In genomic region chr1:20699558-20699957, GRCh38 we compare ENCODE assay signal across 24 cellular contexts. TPM values are rescaled to one million over a fixed set of nuclear protein-coding genes. Genes with fewer than 3 reads are reported as not detected.
DNase-seq lines count a peak whose midpoint lies in the region; ATAC-seq and TF ChIP-seq lines count a peak whose summit lies in the region.
"Had no signal": no experiment of that assay in that cellular context is flagged by ENCODE, and none has a peak within 500 bp of the region (broad histone marks: within the 10 kb centered on the region; RNA-seq: fewer than 3 reads in every experiment).

No MANE protein-coding gene starts in this region.

- H3K27ac Mint-ChIP-seq in GM23338 = no peak overlapping the region
- H3K27ac Mint-ChIP-seq: activated CD8-positive, alpha-beta T cell treated with anti-CD3 and anti-CD28 coated beads for 36 hours; activated naive CD4-positive, alpha-beta T cell treated with anti-CD3 and anti-CD28 coated beads, Interleukin-2, amount 50 U/mL, for 24 hours; activated T-helper 17 cell treated with anti-CD3 and anti-CD28 coated beads, Interleukin-2, amount 50 U/mL, for 72 hours; T-helper 1 cell treated with Interleukin-12 subunit alpha and Interleukin-12 subunit beta and Interleukin-4 antibody, amounts not matched to agents 30 μg/mL and 1 μg/mL, for 36 hours had no signal

- peaks cover 11% of the 10 kb centered on the region for H3K4me1 Mint-ChIP-seq in GM23338
- H3K4me1 Mint-ChIP-seq: activated T-helper 17 cell treated with anti-CD3 and anti-CD28 coated beads, Interleukin-2, amount 50 U/mL, for 72 hours had no signal

- no peak overlapping the region for H3K4me2 ChIP-seq in GM23338
- H3K4me2 ChIP-seq: SK-N-SH had no signal

- H3K27me3 Mint-ChIP-seq in GM23338 (ENCODE audit: insufficient read depth, low read depth, poor library complexity) = peaks cover 5% of the 10 kb centered on the region
- H3K27me3 Mint-ChIP-seq: activated CD8-positive, alpha-beta T cell treated with anti-CD3 and anti-CD28 coated beads for 36 hours; activated naive CD4-positive, alpha-beta T cell treated with anti-CD3 and anti-CD28 coated beads, Interleukin-2, amount 50 U/mL, for 24 hours had no signal

- no peaks in the 10 kb centered on the region for H3K27me3 ChIP-seq in psoas muscle (ENCODE audit: insufficient read depth in 3 of 3, low read length in 2 of 3)
- H3K27me3 ChIP-seq in GM23338 (ENCODE audit: insufficient read depth) = no peaks in the 10 kb centered on the region
- H3K27me3 ChIP-seq: heart left ventricle, Peyer's patch, tibial artery had no signal

- H3K36me3 ChIP-seq in psoas muscle (ENCODE audit: insufficient read depth in 1 of 2, low read depth in 1 of 2) = no peaks in the 10 kb centered on the region
- no peaks in the 10 kb centered on the region for H3K36me3 ChIP-seq in GM23338 (ENCODE audit: insufficient read depth)
- H3K36me3 ChIP-seq: heart left ventricle, Peyer's patch, tibial artery had no signal

- no peaks in the 10 kb centered on the region for H3K9me2 ChIP-seq in GM23338 (ENCODE audit: insufficient read depth)
- H3K9me2 ChIP-seq: SK-N-SH had no signal

- no peaks in the 10 kb centered on the region for H3K9me3 ChIP-seq in psoas muscle
- H3K9me3 ChIP-seq: heart left ventricle, Peyer's patch, SK-N-SH, tibial artery had no signal

- peaks cover 6% of the 10 kb centered on the region; the same call in 2 of the 3 replicates for H3K36me3 Mint-ChIP-seq in GM23338 (ENCODE audit: low read depth)
- H3K36me3 Mint-ChIP-seq: activated naive CD4-positive, alpha-beta T cell treated with anti-CD3 and anti-CD28 coated beads, Interleukin-2, amount 50 U/mL, for 24 hours had no signal

- 32 to 51% (median 38%) methylated on average over 9 of the region's 9 CpGs for WGBS in psoas muscle, 3 donors

- H2AFZ ChIP-seq in GM23338 = no peak overlapping the region

- peak; percentile 78 for DNase-seq in ELF-1 (ENCODE audit: low read depth, low spot score)
- DNase-seq in NCI-H69 (lab: John Stamatoyannopoulos, UW) = peak; percentile 23
- peak; percentile 58 for DNase-seq in epithelial cell of esophagus (ENCODE audit: low read depth)
- DNase-seq in psoas muscle = peak in 1 of 2 donors; percentile 69
- DNase-seq in mesenteric fat pad (ENCODE audit: low spot score) = no peak
- DNase-seq in GM23338 (ENCODE audit: low spot score) = no peak
- DNase-seq: activated CD4-positive, alpha-beta T cell treated with anti-CD3 and anti-CD28 coated beads for 1 hour; activated CD8-positive, alpha-beta T cell treated with anti-CD3 and anti-CD28 coated beads for 36 hours; amygdala; C1 segment of cervical spinal cord; EL; Karpas-422; mammary epithelial cell; SK-N-SH; stimulated activated CD4-positive, alpha-beta T cell treated with anti-CD3 and anti-CD28 coated beads, Interleukin-1b, Interleukin-23, amount 100 ng/mL, for 48 hours; tibial artery had no signal

- TF ChIP-seq CTCF in epithelial cell of esophagus (IDR thresholded peaks at IDR 0.05; ENCODE audit: insufficient read depth, low read depth, low read length, missing control alignments) = no peak
- TF ChIP-seq CTCF in psoas muscle (IDR thresholded peaks at IDR 0.05) = no peak
- no peak for TF ChIP-seq CTCF in GM23338 (conservative IDR thresholded peaks at IDR 0.05; ENCODE audit: low read depth in 2 of 2)

- intact Hi-C loops in psoas muscle (cut with DNase I) = loop anchor here (5.0 to 10.0 kb wide), 4 partner anchors 33 to 493 kb away; partner anchors contain the start of genes SH2D5 (in 2 of the 2) and HP1BP3 (in 1 of the 2)

- H3K79me2 ChIP-seq in GM23338 (replicated peaks; ENCODE audit: insufficient read depth) = no peaks in the 10 kb centered on the region

- H4K20me1 ChIP-seq in GM23338 (replicated peaks; ENCODE audit: insufficient read depth) = no peaks in the 10 kb centered on the region; the same call in 1 of the 2 replicates

- H3F3A ChIP-seq in GM23338 (replicated peaks; ENCODE audit: low read depth) = 0 out of 2 replicates have a peak, but pooled peaks cover 2% of the 10 kb centered on the region

- no peak overlapping the region for H3K4me3 ChIP-seq in epithelial cell of esophagus (ENCODE audit: low read length)
- no peak overlapping the region for H3K4me3 ChIP-seq in psoas muscle
- no peak overlapping the region for H3K4me3 ChIP-seq in GM23338
- H3K4me3 ChIP-seq: heart left ventricle, Peyer's patch, skin epidermis, tibial artery had no signal

- ATAC-seq in psoas muscle (peak; percentile 53 to 91 (median 69)), GM23338 (no peak), GM21825 (IDR thresholded peaks at IDR 0.05; ENCODE audit: unreplicated experiment) (no peak)
- ATAC-seq: activated CD8-positive, alpha-beta T cell treated with anti-CD3 and anti-CD28 coated beads for 36 hours; activated T-helper 17 cell treated with anti-CD3 and anti-CD28 coated beads, Interleukin-2, amount 50 U/mL, for 72 hours; heart left ventricle had no signal

- H3K4me3 Mint-ChIP-seq in GM23338 = no peak overlapping the region
- H3K4me3 Mint-ChIP-seq: activated CD8-positive, alpha-beta T cell treated with anti-CD3 and anti-CD28 coated beads for 36 hours; activated naive CD4-positive, alpha-beta T cell treated with anti-CD3 and anti-CD28 coated beads, Interleukin-2, amount 50 U/mL, for 24 hours; activated T-helper 17 cell treated with anti-CD3 and anti-CD28 coated beads, Interleukin-2, amount 50 U/mL, for 72 hours; T-helper 1 cell treated with Interleukin-12 subunit alpha and Interleukin-12 subunit beta and Interleukin-4 antibody, amounts not matched to agents 30 μg/mL and 1 μg/mL, for 36 hours had no signal

- H3K4me1 ChIP-seq in psoas muscle (peaks cover 10% of the 10 kb centered on the region), GM23338 (ENCODE audit: insufficient read depth) (peaks cover 10% of the 10 kb centered on the region; the same call in 1 of the 2 replicates)

- H3K27ac ChIP-seq in psoas muscle (peak overlapping the region; percentile 53), GM23338 (ENCODE audit: low read depth) (no peak overlapping the region)
- H3K27ac ChIP-seq: epithelial cell of prostate, heart left ventricle, Peyer's patch, skin epidermis, tibial artery had no signal

- peaks cover 2% of the 10 kb centered on the region for H3K9me3 Mint-ChIP-seq in GM23338
- H3K9me3 Mint-ChIP-seq: activated CD8-positive, alpha-beta T cell treated with anti-CD3 and anti-CD28 coated beads for 36 hours; activated naive CD4-positive, alpha-beta T cell treated with anti-CD3 and anti-CD28 coated beads, Interleukin-2, amount 50 U/mL, for 24 hours; activated T-helper 17 cell treated with anti-CD3 and anti-CD28 coated beads, Interleukin-2, amount 50 U/mL, for 72 hours; T-helper 1 cell treated with Interleukin-12 subunit alpha and Interleukin-12 subunit beta and Interleukin-4 antibody, amounts not matched to agents 30 μg/mL and 1 μg/mL, for 36 hours had no signal

TF ChIP-seq in GM23338, 12 proteins besides CTCF, POLR2A, EP300 and RAD21 (continues in another document):
- TF ChIP-seq POLR2AphosphoS5 (IDR thresholded peaks at IDR 0.05; ENCODE audit: low read depth) (no peak), EZH2 (IDR thresholded peaks at IDR 0.05; ENCODE audit: low read depth, unreplicated experiment) (no peak), EZH2phosphoT487 (IDR thresholded peaks at IDR 0.05; ENCODE audit: unreplicated experiment) (no peak), ZNF114 (CRISPR knock-in tag; IDR thresholded peaks at IDR 0.05) (no peak), STAT1 (IDR thresholded peaks at IDR 0.05; ENCODE audit: unreplicated experiment) (no peak), NANOG (IDR thresholded peaks at IDR 0.05; ENCODE audit: borderline replicate concordance) (no peak), JUNB (IDR thresholded peaks at IDR 0.05; ENCODE audit: unreplicated experiment) (no peak)
- TF ChIP-seq, protein P1, sequence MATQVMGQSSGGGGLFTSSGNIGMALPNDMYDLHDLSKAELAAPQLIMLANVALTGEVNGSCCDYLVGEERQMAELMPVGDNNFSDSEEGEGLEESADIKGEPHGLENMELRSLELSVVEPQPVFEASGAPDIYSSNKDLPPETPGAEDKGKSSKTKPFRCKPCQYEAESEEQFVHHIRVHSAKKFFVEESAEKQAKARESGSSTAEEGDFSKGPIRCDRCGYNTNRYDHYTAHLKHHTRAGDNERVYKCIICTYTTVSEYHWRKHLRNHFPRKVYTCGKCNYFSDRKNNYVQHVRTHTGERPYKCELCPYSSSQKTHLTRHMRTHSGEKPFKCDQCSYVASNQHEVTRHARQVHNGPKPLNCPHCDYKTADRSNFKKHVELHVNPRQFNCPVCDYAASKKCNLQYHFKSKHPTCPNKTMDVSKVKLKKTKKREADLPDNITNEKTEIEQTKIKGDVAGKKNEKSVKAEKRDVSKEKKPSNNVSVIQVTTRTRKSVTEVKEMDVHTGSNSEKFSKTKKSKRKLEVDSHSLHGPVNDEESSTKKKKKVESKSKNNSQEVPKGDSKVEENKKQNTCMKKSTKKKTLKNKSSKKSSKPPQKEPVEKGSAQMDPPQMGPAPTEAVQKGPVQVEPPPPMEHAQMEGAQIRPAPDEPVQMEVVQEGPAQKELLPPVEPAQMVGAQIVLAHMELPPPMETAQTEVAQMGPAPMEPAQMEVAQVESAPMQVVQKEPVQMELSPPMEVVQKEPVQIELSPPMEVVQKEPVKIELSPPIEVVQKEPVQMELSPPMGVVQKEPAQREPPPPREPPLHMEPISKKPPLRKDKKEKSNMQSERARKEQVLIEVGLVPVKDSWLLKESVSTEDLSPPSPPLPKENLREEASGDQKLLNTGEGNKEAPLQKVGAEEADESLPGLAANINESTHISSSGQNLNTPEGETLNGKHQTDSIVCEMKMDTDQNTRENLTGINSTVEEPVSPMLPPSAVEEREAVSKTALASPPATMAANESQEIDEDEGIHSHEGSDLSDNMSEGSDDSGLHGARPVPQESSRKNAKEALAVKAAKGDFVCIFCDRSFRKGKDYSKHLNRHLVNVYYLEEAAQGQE (IDR thresholded peaks at IDR 0.05; ENCODE audit: unreplicated experiment) = no peak

RNA-seq across cellular contexts. Expression of gene KIF17, which starts 18.2 kb away (rescaled TPM):
- total RNA-seq in psoas muscle (1 to 10 TPM; 1.1 to 3.4 (median 1.2) TPM), mesenteric fat pad (4.6 TPM)
- polyA plus RNA-seq in psoas muscle (1 to 10 TPM; 1.5 to 2.0 (median 1.7) TPM), GM23338 (2016; fragmentation: Nextera tagmentation; extraction: Ambion mirVana) (5.9 and 7.4 TPM in 2 replicates)
- 13.3 and 18.6 TPM in 2 replicates for total RNA-seq in GM23338 (2014; rRNA removed; shearing (Covaris generic))
- total RNA-seq: activated CD8-positive, alpha-beta T cell treated with anti-CD3 and anti-CD28 coated beads for 36 hours had no signal

RNA-seq across cellular contexts. Expression of gene SH2D5, which starts 32.9 kb away (rescaled TPM):
- total RNA-seq in psoas muscle (1 to 10 TPM in 2 of 4 donors, under 1 TPM in 2; 0.09 to 2.6 (median 1.3) TPM), mesenteric fat pad (0.22 TPM)
- polyA plus RNA-seq in psoas muscle (10 to 100 TPM in 1 of 3 donors, 1 to 10 TPM in 1, under 1 TPM in 1; 0.86 to 27.9 (median 2.8) TPM), GM23338 (2016; fragmentation: Nextera tagmentation; extraction: Ambion mirVana) (4.6 and 5.0 TPM in 2 replicates)
- total RNA-seq in GM23338 (2014; rRNA removed; shearing (Covaris generic)) = 24.8 and 29.2 TPM in 2 replicates
- total RNA-seq: Peyer's patch had no signal

RNA-seq across cellular contexts. Expression of gene DDOST, which starts 38.4 kb away (rescaled TPM):
- 10 to 100 TPM; 43.0 to 70.2 (median 61.7) TPM for total RNA-seq in psoas muscle
- 10 to 100 TPM; 63.3 to 97.1 (median 87.7) TPM for polyA plus RNA-seq in psoas muscle
- 133 TPM for total RNA-seq in mesenteric fat pad
- total RNA-seq in GM23338 (2014; rRNA removed; shearing (Covaris generic)) = 242 and 270 TPM in 2 replicates
- polyA plus RNA-seq in GM23338 (2016; fragmentation: Nextera tagmentation; extraction: Ambion mirVana) = 145 and 151 TPM in 2 replicates

Comparison
In these comparisons a context has a peak if more than half of its experiments do, and no peak if none do; other contexts are left out.
1. DNase-seq: peak in ELF-1 (single experiment), NCI-H69 (single experiment) and epithelial cell of esophagus (single experiment); none in mesenteric fat pad (single experiment) and GM23338 (single experiment).
2. ATAC-seq: peak in psoas muscle (4 of 4); none in GM23338 (single experiment) and GM21825 (single experiment).